ENCODE assay signal across 8 cellular contexts in genomic region chr16:23595951-23596720, GRCh38. TPM values are rescaled to one million over a fixed set of nuclear protein-coding genes. Genes with fewer than 3 reads are reported as not detected.
DNase-seq lines count a peak whose midpoint lies in the region; FAIRE-seq and TF ChIP-seq lines count a peak whose summit lies in the region.

Gene NDUFAB1 (minus strand): TSS chr16:23596316. CDS start chr16:23596290, 26 bp downstream.

- H3K27me3 ChIP-seq in HAP-1 (ENCODE audit: low read depth) = no peaks in the 10 kb centered on the region
- H3K27me3 ChIP-seq in MG63 = no peaks in the 10 kb centered on the region
- H3K27me3 ChIP-seq in SJCRH30 = no peaks in the 10 kb centered on the region
- H3K27me3 ChIP-seq in neutrophil = no peaks in the 10 kb centered on the region

- TF ChIP-seq CTCF in neutrophil (IDR thresholded peaks at IDR 0.05) (peak; percentile 99), subcutaneous adipose tissue (IDR thresholded peaks at IDR 0.05; ENCODE audit: low read depth) (no peak)

- peaks cover 28% of the 10 kb centered on the region for H3K4me1 ChIP-seq in HAP-1
- H3K4me1 ChIP-seq in SJCRH30 = no peaks in the 10 kb centered on the region; the same call in 1 of the 2 replicates
- H3K4me1 ChIP-seq in neutrophil (ENCODE audit: control insufficient read depth in 1 of 2, insufficient read depth in 1 of 2, low read depth in 1 of 2, low read length in 1 of 2) = peaks cover 11 to 13% of the 10 kb centered on the region in 2 experiments

- peak within 1 kb of the TSS; percentile 61 for H3K27ac ChIP-seq in SJCRH30
- peak within 1 kb of the TSS; percentile 58 for H3K27ac ChIP-seq in neutrophil

- DNase-seq in GM04503 (ENCODE audit: low read depth) = peak; percentile 34
- DNase-seq in HAP-1 (ENCODE audit: low spot score in 2 of 2) = peak; percentile 75 to 91
- DNase-seq in MG63 = peak; percentile 93
- DNase-seq in SJCRH30 = peak; percentile 81 to 89
- DNase-seq in activated naive CD4-positive, alpha-beta T cell (lab: John Stamatoyannopoulos, UW) = peak; percentile 80 to 92 (median 88)
- DNase-seq in frontal cortex (ENCODE audit: low spot score in 2 of 2) = peak; percentile 91 to 92

- FAIRE-seq in frontal cortex (lab: Jason Lieb, UNC) = no peak

- H3K36me3 ChIP-seq in HAP-1 (replicated peaks) (peaks cover 37% of the 10 kb centered on the region), MG63 (peaks cover 46% of the 10 kb centered on the region), SJCRH30 (peaks cover 28% of the 10 kb centered on the region), neutrophil (peaks cover 10% of the 10 kb centered on the region)

- in situ Hi-C loops in HAP-1 (cut with MboI; ENCODE audit: low sequenced_read_pairs) = loop anchor here (5.0 kb wide), 1 partner anchor 46 kb away; the partner anchor contains the start of genes DCTN5 and PALB2

- H3K9me3 ChIP-seq in HAP-1 = no peaks in the 10 kb centered on the region
- no peaks in the 10 kb centered on the region for H3K9me3 ChIP-seq in MG63
- H3K9me3 ChIP-seq in SJCRH30 (replicated peaks) = no peaks in the 10 kb centered on the region
- H3K9me3 ChIP-seq in neutrophil = no peaks in the 10 kb centered on the region

- H3K4me3 ChIP-seq in HAP-1 (peak within 1 kb of the TSS; percentile 96), MG63 (peak within 1 kb of the TSS; percentile 90), SJCRH30 (peak within 1 kb of the TSS; percentile 89), neutrophil (ENCODE audit: low read depth in 1 of 2, low read length in 1 of 2) (peak within 1 kb of the TSS; percentile 68 to 87)

RNA-seq across cellular contexts. Expression of gene NDUFAB1, which starts in this region (rescaled TPM):
- 103 and 184 TPM in 2 replicates for total RNA-seq in MG63 (2014; rRNA removed; shearing (Covaris generic); ENCODE audit: low replicate concordance)
- 158 and 165 TPM in 2 replicates for total RNA-seq in SJCRH30 (2014; rRNA removed; shearing (Covaris generic))
- total RNA-seq in frontal cortex (108 TPM), subcutaneous adipose tissue (100 to 1,000 TPM in 1 of 4 donors, 10 to 100 TPM in 3; 46.7 to 158 (median 54.1) TPM)

Comparison
In these comparisons a context has a peak if more than half of its experiments do, and no peak if none do; other contexts are left out.
1. Peak in every context shown above with its lines: DNase-seq, H3K4me3 ChIP-seq and H3K27ac ChIP-seq.
2. DNase-seq: peak in every context shown above with its lines; median percentile 93 in MG63; 92 in frontal cortex; 88 in activated naive CD4-positive, alpha-beta T cell; 85 in SJCRH30; 83 in HAP-1; 34 in GM04503.